Comparison of ENCODE assay signal across 8 cellular contexts in genomic region chr14:19096876-19097275, GRCh38.
DNase-seq lines count a peak whose midpoint lies in the region; ATAC-seq, FAIRE-seq and TF ChIP-seq lines count a peak whose summit lies in the region.
"Not testable (repeated sequence)": the region's sequence is repeated elsewhere in the genome, so short reads cannot be mapped to it uniquely, and the experiment has no call there.

No MANE protein-coding gene starts in this region.

- H2BK120ac ChIP-seq in neuronal stem cell (ENCODE audit: low read depth, low read length): not testable (repeated sequence)

- not testable (repeated sequence) for H3K9me3 ChIP-seq in A549; SK-N-SH; neuronal stem cell (replicated peaks in 1 of 2; ENCODE audit: control insufficient read depth in 2 of 2, insufficient read depth in 1 of 2, low read depth in 1 of 2, low read length in 2 of 2)
- peaks cover 0 to 16% (median 0%) of the 10 kb centered on the region in 12 donors for H3K9me3 ChIP-seq in heart left ventricle

- peak; percentile 33 to 64; a peak in 5 of 6 replicates for ATAC-seq in A549
- ATAC-seq in heart left ventricle: not testable (repeated sequence)

- H3K4me2 ChIP-seq in A549; SK-N-SH; neuronal stem cell (ENCODE audit: insufficient read depth, low read length, poor library complexity, severe bottlenecking): not testable (repeated sequence)

- H3K4me1 ChIP-seq in A549; SK-N-SH (ENCODE audit: control insufficient read depth in 1 of 2, insufficient read depth in 2 of 2, low read depth in 1 of 2, low read length in 1 of 2); heart left ventricle; neuronal stem cell (ENCODE audit: control insufficient read depth in 2 of 2, insufficient read depth in 1 of 2, low read depth in 1 of 2, low read length in 2 of 2): not testable (repeated sequence)

- not testable (repeated sequence) for H3K27me3 Mint-ChIP-seq in type B pancreatic cell

- not testable (repeated sequence) for H3K36me3 ChIP-seq in SK-N-SH (replicated peaks in 1 of 2; ENCODE audit: control insufficient read depth in 1 of 2, insufficient read depth in 2 of 2, low read length in 1 of 2); heart left ventricle; neuronal stem cell (replicated peaks in 1 of 2; ENCODE audit: control insufficient read depth in 2 of 2, insufficient read depth in 2 of 2, low read length in 2 of 2)

- not testable (repeated sequence) for H3K36me3 Mint-ChIP-seq in type B pancreatic cell

- H3K27ac Mint-ChIP-seq in type B pancreatic cell: not testable (repeated sequence)

- peak overlapping the region; percentile 38 for H3K14ac ChIP-seq in neuronal stem cell (ENCODE audit: low read length)

- POLR2A ChIA-PET in A549 (lab: Yijun Ruan, JAX); SK-N-SH (lab: Yijun Ruan, JAX): not testable (repeated sequence)

- H3K4me3 Mint-ChIP-seq in type B pancreatic cell: not testable (repeated sequence)

- not testable (repeated sequence) for H2BK5ac ChIP-seq in neuronal stem cell (ENCODE audit: low read length)

- TF ChIP-seq CTCF in A549 (IDR thresholded peaks at IDR 0.05); heart left ventricle (IDR thresholded peaks at IDR 0.05); type B pancreatic cell (conservative IDR thresholded peaks at IDR 0.05): not testable (repeated sequence)
- TF ChIP-seq CTCF in SK-N-SH (IDR thresholded peaks at IDR 0.05): peak; percentile 29; the same call in 1 of the 2 replicates

- H4K20me1 ChIP-seq in SK-N-SH (ENCODE audit: insufficient read depth): peaks cover 20% of the 10 kb centered on the region

- H3K27ac ChIP-seq in A549; SK-N-SH (ENCODE audit: low read depth in 2 of 2, low read length in 1 of 2); heart left ventricle; neuronal stem cell (replicated peaks; ENCODE audit: low read length): not testable (repeated sequence)

- not testable (repeated sequence) for H2AFZ ChIP-seq in SK-N-SH (ENCODE audit: low read depth); neuronal stem cell (ENCODE audit: low read length)

- H3K4me1 Mint-ChIP-seq in type B pancreatic cell (ENCODE audit: unreplicated experiment): not testable (repeated sequence)

- intact Hi-C loops in heart left ventricle (cut with DNase I): not testable (repeated sequence)

- H3K4me3 ChIP-seq in A549; SK-N-SH (ENCODE audit: low read depth in 2 of 2, low read length in 1 of 2); heart left ventricle; neuronal stem cell (ENCODE audit: low read length in 2 of 2): not testable (repeated sequence)

- H3K18ac ChIP-seq in neuronal stem cell (ENCODE audit: low read length): not testable (repeated sequence)

- not testable (repeated sequence) for H2BK12ac ChIP-seq in neuronal stem cell (ENCODE audit: low read length)

- DNase-seq in A549 (ENCODE audit: low read depth in 1 of 2, low spot score in 1 of 2) (peak in 1 of 2 experiments; percentile 22), H4 (ENCODE audit: low spot score) (peak; percentile 15), ecto neural progenitor cell (ENCODE audit: low spot score) (peak; percentile 24), heart left ventricle (peak in 3 of 5 donors; percentile 8 to 37 (median 18)), left kidney (ENCODE audit: low read depth, low spot score) (peak; percentile 0), type B pancreatic cell (ENCODE audit: extremely low spot score, unreplicated experiment) (peak; percentile 70)
- DNase-seq in SK-N-SH; neuronal stem cell (ENCODE audit: low spot score): not testable (repeated sequence)

- 93% methylated on average over 8 of the region's 8 CpGs for WGBS in A549 (ENCODE audit: missing lambda C conversion rate)
- 89% methylated on average over 7 of the region's 8 CpGs for WGBS in SK-N-SH (ENCODE audit: low lambda C conversion rate)
- 77 to 89% (median 85%) methylated on average over 3 to 8 of the region's 8 CpGs for WGBS in heart left ventricle, 4 donors
- WGBS in neuronal stem cell (ENCODE audit: extremely low coverage in 2 of 2, insufficient read length in 2 of 2, insufficient replicate concordance in 1 of 2), 2 donors: no CpG with 5 or more reads among the region's 8 CpGs

- H3K79me2 ChIP-seq in SK-N-SH (ENCODE audit: insufficient read depth): not testable (repeated sequence)

- TF ChIP-seq RAD21 in A549 (conservative IDR thresholded peaks at IDR 0.05 in 1 of 2, IDR thresholded peaks at IDR 0.05 in 1 of 2); SK-N-SH (IDR thresholded peaks at IDR 0.05; ENCODE audit: low read length): not testable (repeated sequence)

- TF ChIP-seq POLR2A in A549 (IDR thresholded peaks at IDR 0.05; ENCODE audit: low read length); heart left ventricle (IDR thresholded peaks at IDR 0.05): not testable (repeated sequence)

- H4K8ac ChIP-seq in neuronal stem cell (ENCODE audit: low read depth, low read length): not testable (repeated sequence)

- not testable (repeated sequence) for TF ChIP-seq EP300 in A549 (IDR thresholded peaks at IDR 0.05); SK-N-SH (IDR thresholded peaks at IDR 0.05; ENCODE audit: borderline replicate concordance in 1 of 2, low read depth in 1 of 2, low read length in 1 of 2)

- H2AK5ac ChIP-seq in neuronal stem cell (ENCODE audit: low read depth, low read length): not testable (repeated sequence)

- not testable (repeated sequence) for H2BK15ac ChIP-seq in neuronal stem cell (ENCODE audit: low read length)

- FAIRE-seq in A549 (lab: Jason Lieb, UNC): not testable (repeated sequence)

- H3K9me2 ChIP-seq in SK-N-SH: not testable (repeated sequence)

- H3K79me1 ChIP-seq in neuronal stem cell (ENCODE audit: low read depth, low read length): not testable (repeated sequence)

- H3K23ac ChIP-seq in neuronal stem cell (ENCODE audit: low read depth, low read length, poor library complexity): not testable (repeated sequence)

- CTCF ChIA-PET in A549 (lab: Yijun Ruan, JAX); SK-N-SH (lab: Yijun Ruan, JAX): not testable (repeated sequence)

- H3K4ac ChIP-seq in neuronal stem cell (ENCODE audit: low read length): not testable (repeated sequence)

- not testable (repeated sequence) for H3K27me3 ChIP-seq in SK-N-SH (ENCODE audit: insufficient read depth); neuronal stem cell (ENCODE audit: control insufficient read depth in 3 of 3, insufficient read depth in 3 of 3, low read depth in 1 of 3, low read length in 3 of 3)
- H3K27me3 ChIP-seq in heart left ventricle: peaks cover 0 to 19% (median 0%) of the 10 kb centered on the region in 9 donors

- not testable (repeated sequence) for H4K91ac ChIP-seq in neuronal stem cell (ENCODE audit: low read depth, low read length, poor library complexity)

- H3K9ac ChIP-seq in SK-N-SH; neuronal stem cell (ENCODE audit: low read depth, low read length, poor library complexity): not testable (repeated sequence)

- H3F3A ChIP-seq in SK-N-SH (replicated peaks; ENCODE audit: insufficient read depth): not testable (repeated sequence)

- H3K9me3 Mint-ChIP-seq in type B pancreatic cell: not testable (repeated sequence)
